ENCODE assay signal across 8 cellular contexts in the genomic region with DNA sequence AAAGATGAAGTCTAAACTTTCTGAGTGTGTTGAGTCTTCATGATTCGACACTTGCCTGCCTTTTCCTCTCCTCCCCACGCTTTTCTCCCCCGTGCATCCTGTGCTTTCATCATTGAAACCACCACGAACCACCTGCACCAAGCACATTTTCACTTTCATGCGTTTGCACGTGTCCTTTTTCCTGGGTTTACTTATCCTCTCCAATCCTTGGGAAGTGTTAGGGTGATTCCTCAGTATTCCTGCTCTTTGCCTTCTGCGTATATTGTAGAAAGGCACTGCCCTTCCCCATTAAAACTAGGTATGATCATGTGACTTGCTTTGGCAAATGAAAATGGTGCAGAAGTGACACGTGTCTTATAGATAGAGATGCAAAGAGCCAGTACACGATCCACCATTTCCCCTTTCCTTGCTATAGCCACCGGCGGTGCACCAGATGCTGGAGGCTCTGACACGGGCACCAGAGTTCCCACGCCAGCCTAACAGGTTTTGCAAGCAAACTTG.
DNase-seq lines count a peak whose midpoint lies in the region; ATAC-seq and TF ChIP-seq lines count a peak whose summit lies in the region.

No MANE protein-coding gene starts in this region.

- H3K36me3 ChIP-seq in prostate gland: no peaks in the 10 kb centered on the region

- 47% methylated on average over 13 of the region's 13 CpGs for WGBS in prostate gland

- H3K4me1 ChIP-seq in prostate gland (replicated peaks): no peaks in the 10 kb centered on the region

- no peak overlapping the region for H3K4me3 ChIP-seq in prostate gland

- DNase-seq in activated CD4-positive, alpha-beta T cell treated with anti-CD3 and anti-CD28 coated beads, Interleukin-2, amount 50 U/mL, for 48 hours: peak; percentile 29 to 54
- DNase-seq in stimulated activated CD4-positive, alpha-beta T cell treated with anti-CD3 and anti-CD28 coated beads, Interleukin-2, amount 100 ng/mL, for 4 hours (ENCODE audit: low read depth): peak; percentile 35
- DNase-seq in HuH-7 (ENCODE audit: low spot score) (no peak), NCI-H526 (lab: John Stamatoyannopoulos, UW) (no peak), prostate gland (ENCODE audit: low spot score) (no peak), NCI-H446 treated with DMSO at 0.1 percent for 48 hours (lab: John Stamatoyannopoulos, UW) (no peak)

- no peaks in the 10 kb centered on the region for H3K27me3 ChIP-seq in prostate gland (replicated peaks; ENCODE audit: insufficient read depth)

- intact Hi-C loops in prostate gland (cut with DNase I): no loop called here

- H3K9me3 ChIP-seq in prostate gland: no peaks in the 10 kb centered on the region

- no peak for TF ChIP-seq POLR2A in prostate gland (IDR thresholded peaks at IDR 0.05)

- peak; percentile 62 for ATAC-seq in GM18909 (IDR thresholded peaks at IDR 0.05; ENCODE audit: poor library complexity, unreplicated experiment)
- peak; percentile 59 for ATAC-seq in HG03039 (IDR thresholded peaks at IDR 0.05; ENCODE audit: unreplicated experiment)

- H3K27ac ChIP-seq in prostate gland: no peak overlapping the region

- no peak for TF ChIP-seq CTCF in prostate gland (IDR thresholded peaks at IDR 0.05)

Comparison
In these comparisons a context has a peak if more than half of its experiments do, and no peak if none do; other contexts are left out.
1. DNase-seq: peak in activated CD4-positive, alpha-beta T cell treated with anti-CD3 and anti-CD28 coated beads, Interleukin-2, amount 50 U/mL, for 48 hours (2 of 2) and stimulated activated CD4-positive, alpha-beta T cell treated with anti-CD3 and anti-CD28 coated beads, Interleukin-2, amount 100 ng/mL, for 4 hours (single experiment); none in HuH-7 (single experiment), NCI-H526 (0 of 2), prostate gland (single experiment) and NCI-H446 treated with DMSO at 0.1 percent for 48 hours (single experiment).